8 cellular contexts compared by ENCODE assay signal in the genomic region with DNA sequence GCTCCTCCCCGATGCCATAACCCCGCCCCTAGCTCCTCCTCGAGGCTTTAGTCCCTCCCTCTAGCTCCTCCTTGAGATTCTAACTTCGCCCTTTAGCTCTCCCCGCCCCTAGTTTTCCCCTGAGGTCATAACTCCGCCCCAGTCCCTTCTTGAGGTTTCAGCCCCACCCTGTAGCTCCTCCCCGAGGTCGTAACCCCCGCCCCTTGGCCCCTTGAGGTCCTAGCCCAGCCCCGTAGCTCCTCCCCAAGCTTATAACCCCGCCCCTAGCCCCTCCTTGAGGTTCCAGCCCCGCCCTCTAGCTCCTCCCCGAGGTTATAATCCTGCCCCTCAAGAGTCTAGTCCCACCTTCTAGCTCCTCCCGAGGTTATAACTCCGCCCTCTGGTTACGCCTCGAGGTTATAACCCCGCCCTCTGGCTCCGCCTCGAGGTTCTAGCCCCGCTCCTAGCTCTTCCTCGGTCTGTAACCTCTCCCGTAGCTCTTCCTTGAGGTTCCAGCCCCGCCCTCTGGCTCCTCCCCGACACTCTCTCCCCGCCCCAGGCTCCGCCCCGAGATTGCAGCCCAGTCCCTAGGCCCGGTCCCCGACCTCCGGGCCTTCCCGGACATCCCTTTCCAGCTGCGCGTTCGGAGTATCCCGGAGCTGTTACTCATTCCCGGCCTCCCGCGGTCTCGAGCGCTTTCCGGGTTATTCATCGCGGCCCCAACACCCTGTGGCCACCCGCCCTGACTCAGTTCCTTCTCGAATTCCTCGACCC.
A peak's percentile ranks its signal among the peaks of the same experiment; 100 is the strongest.
DNase-seq lines count a peak whose midpoint lies in the region; ATAC-seq and FAIRE-seq lines count a peak whose summit lies in the region.

No MANE protein-coding gene starts in this region.

- ATAC-seq in GM18870 (IDR thresholded peaks at IDR 0.05; ENCODE audit: unreplicated experiment) (peak; percentile 81), HG03108 (IDR thresholded peaks at IDR 0.05; ENCODE audit: unreplicated experiment) (peak; percentile 85)
- ATAC-seq in central memory CD8-positive, alpha-beta T cell (replicated peaks; ENCODE audit: extremely low read depth, poor library complexity, severe bottlenecking): peak; percentile 84

- peak; percentile 43 for FAIRE-seq in islet of Langerhans (lab: Jason Lieb, UNC)

- H3K4me3 ChIP-seq in ACC112 (ENCODE audit: low read depth, low read length): peak overlapping the region; percentile 96

- peaks cover 21% of the 10 kb centered on the region for H3K79me2 ChIP-seq in ACC112 (ENCODE audit: control insufficient read depth, insufficient read depth, low read length, unreplicated experiment)

- no peaks in the 10 kb centered on the region for H3K9me3 Mint-ChIP-seq in central memory CD8-positive, alpha-beta T cell

- peak overlapping the region; percentile 67 for H2AFZ ChIP-seq in ACC112 (ENCODE audit: low read length, unreplicated experiment)

- H3K4me1 Mint-ChIP-seq in central memory CD8-positive, alpha-beta T cell: peaks cover 48% of the 10 kb centered on the region

- peak overlapping the region; percentile 91 for H3K27ac ChIP-seq in ACC112 (ENCODE audit: low read depth, low read length)

- no peaks in the 10 kb centered on the region for H3K4me1 ChIP-seq in ACC112 (ENCODE audit: control insufficient read depth, insufficient read depth, low read length, unreplicated experiment)

- DNase-seq in NCI-H2171 treated with DMSO at 0.1 percent for 48 hours (lab: John Stamatoyannopoulos, UW): peak; percentile 99
- DNase-seq in activated CD4-positive, CD25-positive, alpha-beta regulatory T cell treated with anti-CD3 and anti-CD28 coated beads, Interleukin-2, amount 50 U/mL, for 16 hours (ENCODE audit: low read depth, low spot score): peak; percentile 86
- DNase-seq in central memory CD8-positive, alpha-beta T cell (ENCODE audit: low spot score in 2 of 2): peak; percentile 91
- DNase-seq in stimulated activated CD4-positive, alpha-beta T cell treated with anti-CD3 and anti-CD28 coated beads, Interleukin-12 subunit alpha, Interleukin-12 subunit beta, amount 100 ng/mL, for 24 hours (ENCODE audit: low read depth in 2 of 2): peak; percentile 91 to 97

- H3K4me3 Mint-ChIP-seq in central memory CD8-positive, alpha-beta T cell: peak overlapping the region; percentile 83

- H3K36me3 ChIP-seq in ACC112 (ENCODE audit: insufficient read depth, low read length): peaks cover 11% of the 10 kb centered on the region; the same call in 1 of the 2 replicates

- no peaks in the 10 kb centered on the region for H3K27me3 Mint-ChIP-seq in central memory CD8-positive, alpha-beta T cell

- H3K36me3 Mint-ChIP-seq in central memory CD8-positive, alpha-beta T cell (ENCODE audit: insufficient read depth): peaks cover 8% of the 10 kb centered on the region

- no peaks in the 10 kb centered on the region for H3K27me3 ChIP-seq in ACC112 (ENCODE audit: insufficient read depth, low read length)

- peak overlapping the region; percentile 93 for H3K27ac Mint-ChIP-seq in central memory CD8-positive, alpha-beta T cell (ENCODE audit: low read depth)

Comparison
In these comparisons a context has a peak if more than half of its experiments do, and no peak if none do; other contexts are left out.
1. Peak in every context shown above with its lines: DNase-seq, ATAC-seq, H3K4me3 ChIP-seq and H3K27ac ChIP-seq.